Comparison of ENCODE assay signal across 1 cellular context in genomic region chr17:67980883-67981282, GRCh38.
TF ChIP-seq lines count a peak whose summit lies in the region.

No MANE protein-coding gene starts in this region.

TF ChIP-seq in HepG2, 621 proteins besides CTCF, POLR2A, EP300 and RAD21:
- TF ChIP-seq, protein P1, sequence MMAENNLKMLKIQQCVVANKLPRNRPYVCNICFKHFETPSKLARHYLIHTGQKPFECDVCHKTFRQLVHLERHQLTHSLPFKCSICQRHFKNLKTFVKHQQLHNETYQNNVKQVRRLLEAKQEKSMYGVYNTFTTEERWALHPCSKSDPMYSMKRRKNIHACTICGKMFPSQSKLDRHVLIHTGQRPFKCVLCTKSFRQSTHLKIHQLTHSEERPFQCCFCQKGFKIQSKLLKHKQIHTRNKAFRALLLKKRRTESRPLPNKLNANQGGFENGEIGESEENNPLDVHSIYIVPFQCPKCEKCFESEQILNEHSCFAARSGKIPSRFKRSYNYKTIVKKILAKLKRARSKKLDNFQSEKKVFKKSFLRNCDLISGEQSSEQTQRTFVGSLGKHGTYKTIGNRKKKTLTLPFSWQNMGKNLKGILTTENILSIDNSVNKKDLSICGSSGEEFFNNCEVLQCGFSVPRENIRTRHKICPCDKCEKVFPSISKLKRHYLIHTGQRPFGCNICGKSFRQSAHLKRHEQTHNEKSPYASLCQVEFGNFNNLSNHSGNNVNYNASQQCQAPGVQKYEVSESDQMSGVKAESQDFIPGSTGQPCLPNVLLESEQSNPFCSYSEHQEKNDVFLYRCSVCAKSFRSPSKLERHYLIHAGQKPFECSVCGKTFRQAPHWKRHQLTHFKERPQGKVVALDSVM (CRISPR knock-in tag; IDR thresholded peaks at IDR 0.05): peak; percentile 89
